ENCODE assay signal across 17 cellular contexts in the genomic region with DNA sequence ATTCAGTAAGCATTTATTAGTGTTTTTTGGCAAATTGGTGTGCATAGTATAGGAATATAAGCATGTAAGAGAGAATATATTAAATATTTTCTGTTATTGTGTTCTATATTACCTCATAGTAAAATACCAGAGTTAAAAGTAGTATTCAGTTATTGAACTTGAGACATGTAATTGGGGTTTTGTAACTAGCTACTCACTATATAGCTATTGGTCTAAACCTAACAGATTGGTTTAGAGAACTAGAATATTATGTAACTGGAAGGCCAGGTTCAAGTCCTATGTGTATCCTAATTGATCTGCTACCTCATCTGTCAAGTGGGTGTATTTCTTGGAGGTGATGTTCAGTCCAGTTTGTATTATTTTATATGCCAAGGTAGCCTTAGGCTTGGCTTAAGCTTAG. TPM values are rescaled to one million over a fixed set of nuclear protein-coding genes. Genes with fewer than 3 reads are reported as not detected.
A peak's percentile ranks its signal among the peaks of the same experiment; 100 is the strongest.
DNase-seq lines count a peak whose midpoint lies in the region; ATAC-seq and TF ChIP-seq lines count a peak whose summit lies in the region.
"Had no signal": no experiment of that assay in that cellular context is flagged by ENCODE, and none has a peak within 500 bp of the region (broad histone marks: within the 10 kb centered on the region; RNA-seq: fewer than 3 reads in every experiment).

No MANE protein-coding gene starts in this region.

- no peaks in the 10 kb centered on the region for H3K9me3 Mint-ChIP-seq in activated naive CD8-positive, alpha-beta T cell treated with anti-CD3 and anti-CD28 coated beads for 36 hours
- H3K9me3 Mint-ChIP-seq: GM23338, IgD-negative memory B cell, neural progenitor cell had no signal

- H3K27ac Mint-ChIP-seq in activated naive CD8-positive, alpha-beta T cell treated with anti-CD3 and anti-CD28 coated beads for 36 hours = no peak overlapping the region

- H2BK12ac ChIP-seq in mesenchymal stem cell (ENCODE audit: low read length in 2 of 2) = no peak overlapping the region

- no peaks in the 10 kb centered on the region for H3K27me3 Mint-ChIP-seq in activated naive CD8-positive, alpha-beta T cell treated with anti-CD3 and anti-CD28 coated beads for 36 hours
- H3K27me3 Mint-ChIP-seq: IgD-negative memory B cell had no signal

- no peak overlapping the region for H4K8ac ChIP-seq in mesenchymal stem cell (ENCODE audit: low read length)

- peak overlapping the region; percentile 31 for H2AK5ac ChIP-seq in mesenchymal stem cell (ENCODE audit: low read length, severe bottlenecking)

- H3K4me1 ChIP-seq in mesenchymal stem cell (ENCODE audit: control insufficient read depth, insufficient read depth, low read depth, low read length) = peaks cover 11% of the 10 kb centered on the region
- peaks cover 16% of the 10 kb centered on the region for H3K4me1 ChIP-seq in testis

- no peaks in the 10 kb centered on the region for H3K27me3 ChIP-seq in HL-60 (ENCODE audit: insufficient read depth, poor library complexity, severe bottlenecking)
- no peaks in the 10 kb centered on the region for H3K27me3 ChIP-seq in mesenchymal stem cell (ENCODE audit: control insufficient read depth in 1 of 2, insufficient read depth in 1 of 2, low read length in 2 of 2)
- no peaks in the 10 kb centered on the region for H3K27me3 ChIP-seq in testis
- H3K27me3 ChIP-seq: neural progenitor cell had no signal

- H2BK120ac ChIP-seq in mesenchymal stem cell (ENCODE audit: low read depth, low read length) = no peak overlapping the region

- H3K9me3 ChIP-seq in SK-N-MC (ENCODE audit: low read depth, low read length) = no peaks in the 10 kb centered on the region
- H3K9me3 ChIP-seq in mesenchymal stem cell (ENCODE audit: control insufficient read depth, low read length) = no peaks in the 10 kb centered on the region
- H3K9me3 ChIP-seq in testis = no peaks in the 10 kb centered on the region
- H3K9me3 ChIP-seq: lower lobe of right lung had no signal

- H2AFZ ChIP-seq in mesenchymal stem cell (ENCODE audit: low read depth, low read length) = no peak overlapping the region
- H2AFZ ChIP-seq: GM23338, neural progenitor cell, PC-9 had no signal

- H3K18ac ChIP-seq in mesenchymal stem cell (ENCODE audit: low read depth in 1 of 2, low read length in 2 of 2) = no peak overlapping the region

- H3K4me3 ChIP-seq in HL-60 (replicated peaks; ENCODE audit: insufficient read depth, low read length) (no peak overlapping the region), SK-N-MC (no peak overlapping the region), mesenchymal stem cell (ENCODE audit: insufficient read depth in 1 of 2, low read depth in 1 of 2, low read length in 2 of 2) (no peak overlapping the region), testis (no peak overlapping the region)
- H3K4me3 ChIP-seq: GM23338, lower lobe of right lung, neural progenitor cell, PC-9 had no signal

- no peak overlapping the region for H3K4me3 Mint-ChIP-seq in activated naive CD8-positive, alpha-beta T cell treated with anti-CD3 and anti-CD28 coated beads for 36 hours
- H3K4me3 Mint-ChIP-seq: GM23338, IgD-negative memory B cell, neural progenitor cell had no signal

- H3K14ac ChIP-seq in mesenchymal stem cell (ENCODE audit: low read length in 2 of 2) = no peak overlapping the region

- H3K4me1 Mint-ChIP-seq in activated naive CD8-positive, alpha-beta T cell treated with anti-CD3 and anti-CD28 coated beads for 36 hours = peaks cover 9% of the 10 kb centered on the region

- H4K91ac ChIP-seq in mesenchymal stem cell (ENCODE audit: low read length) = no peak overlapping the region

- no peak for TF ChIP-seq CTCF in HL-60 (IDR thresholded peaks at IDR 0.05; ENCODE audit: insufficient read depth, low read length)
- no peak for TF ChIP-seq CTCF in testis (IDR thresholded peaks at IDR 0.05)

- intact Hi-C loops in testis (cut with DNase I; ENCODE audit: low total_unique reads) = no loop called here

- no peak overlapping the region for H3K9ac ChIP-seq in SK-N-MC (ENCODE audit: insufficient read length)
- peak overlapping the region; percentile 86 for H3K9ac ChIP-seq in mesenchymal stem cell (ENCODE audit: low read length)
- H3K9ac ChIP-seq: neural progenitor cell had no signal

- no peak overlapping the region for H3K4ac ChIP-seq in mesenchymal stem cell (ENCODE audit: low read depth in 1 of 2, low read length in 2 of 2)

- peak overlapping the region; percentile 46; the same call in 1 of the 2 replicates for H3K27ac ChIP-seq in HL-60 (replicated peaks)
- peak overlapping the region; percentile 97; the same call in 1 of the 2 replicates for H3K27ac ChIP-seq in SK-N-MC
- H3K27ac ChIP-seq in mesenchymal stem cell (ENCODE audit: low read length, poor library complexity, severe bottlenecking) = peak overlapping the region; percentile 37
- H3K27ac ChIP-seq in testis = peak overlapping the region; percentile 74 to 91
- H3K27ac ChIP-seq: C4-2B, neural progenitor cell had no signal

- H3K23ac ChIP-seq in mesenchymal stem cell (ENCODE audit: low read length in 2 of 2) = no peak overlapping the region

- H3K79me1 ChIP-seq in mesenchymal stem cell (replicated peaks; ENCODE audit: low read length, poor library complexity, severe bottlenecking) = no peaks in the 10 kb centered on the region

- ATAC-seq in HG02610 (IDR thresholded peaks at IDR 0.05; ENCODE audit: unreplicated experiment) = no peak
- ATAC-seq: GM23338 had no signal

- no peak overlapping the region for H3K4me2 ChIP-seq in mesenchymal stem cell (ENCODE audit: low read length, poor library complexity, severe bottlenecking)
- H3K4me2 ChIP-seq: GM23338, neural progenitor cell, PC-9 had no signal

- no peak for TF ChIP-seq POLR2A in testis (IDR thresholded peaks at IDR 0.05)

- H2BK15ac ChIP-seq in mesenchymal stem cell (ENCODE audit: low read depth, poor library complexity, severe bottlenecking) = no peak overlapping the region

- H2BK5ac ChIP-seq in mesenchymal stem cell (ENCODE audit: low read depth, low read length, poor library complexity, severe bottlenecking) = no peak overlapping the region

- DNase-seq in HL-60 (ENCODE audit: low read depth in 1 of 2, low spot score in 1 of 2) (peak in 1 of 2 experiments; percentile 65), SK-N-MC (ENCODE audit: low read depth, low spot score) (no peak), mesenchymal stem cell (no peak), testis (no peak), 8988T (no peak)
- no peak for DNase-seq in activated naive CD8-positive, alpha-beta T cell treated with anti-CD3 and anti-CD28 coated beads for 36 hours
- DNase-seq: activated CD4-positive, alpha-beta T cell treated with anti-CD3 and anti-CD28 coated beads for 48 hours; activated T-cell treated with anti-CD3 and anti-CD28 coated beads, Interleukin-2, amount 50 U/mL, for 1 hour; lower lobe of right lung; NCI-H1417; NCI-H446 treated with DMSO at 0.1 percent for 48 hours; PC-9 had no signal

- peaks cover 31% of the 10 kb centered on the region for H3K36me3 ChIP-seq in SK-N-MC (ENCODE audit: insufficient read depth, low read length)
- H3K36me3 ChIP-seq in mesenchymal stem cell (ENCODE audit: control insufficient read depth in 1 of 2, insufficient read depth in 2 of 2, low read depth in 1 of 2, low read length in 2 of 2) = peaks cover 7 to 8% of the 10 kb centered on the region in 2 experiments
- H3K36me3 ChIP-seq in testis (ENCODE audit: low read depth, missing control alignments) = no peaks in the 10 kb centered on the region
- H3K36me3 ChIP-seq: lower lobe of right lung, neural progenitor cell had no signal

- H3K36me3 Mint-ChIP-seq in activated naive CD8-positive, alpha-beta T cell treated with anti-CD3 and anti-CD28 coated beads for 36 hours = no peaks in the 10 kb centered on the region

RNA-seq across cellular contexts. Expression of a gene that starts 26.3 kb away (rescaled TPM):
- 212 TPM for polyA plus RNA-seq in mesenchymal stem cell (2013, experiment 1 of 2)
- polyA plus RNA-seq in mesenchymal stem cell (2013, experiment 2 of 2) = 219 TPM
- 10 to 100 TPM; 47.2 to 48.8 TPM for total RNA-seq in testis
- polyA plus RNA-seq in testis (ENCODE audit: insufficient read depth, low read depth, low replicate concordance) = 72.4 TPM
- 10 to 100 TPM; 25.0 to 26.4 TPM for total RNA-seq in activated naive CD8-positive, alpha-beta T cell treated with anti-CD3 and anti-CD28 coated beads for 36 hours

Comparison
In these comparisons a context has a peak if more than half of its experiments do, and no peak if none do; other contexts are left out.
1. H3K27ac ChIP-seq: peak in every context shown above with its lines; median percentile 97 in SK-N-MC; 82 in testis; 46 in HL-60; 37 in mesenchymal stem cell.